8 cellular contexts compared by ENCODE assay signal in genomic region chr4:6986781-6987565, GRCh38. TPM values are rescaled to one million over a fixed set of nuclear protein-coding genes. Genes with fewer than 3 reads are reported as not detected.
A peak's percentile ranks its signal among the peaks of the same experiment; 100 is the strongest.
DNase-seq lines count a peak whose midpoint lies in the region; ATAC-seq and TF ChIP-seq lines count a peak whose summit lies in the region.

No MANE protein-coding gene starts in this region.

- in situ Hi-C loops in GM13976 (cut with MboI; ENCODE audit: low sequenced_read_pairs, unreplicated experiment), result loop anchor here (10.0 kb wide), 1 partner anchor 82 kb away; the partner anchor contains the start of gene TBC1D14

- H3K4me1 ChIP-seq in left ventricle myocardium inferior, result peaks cover 78% of the 10 kb centered on the region
- H3K4me1 ChIP-seq in prostate gland (replicated peaks), result peaks cover 15% of the 10 kb centered on the region

- TF ChIP-seq POLR2A in prostate gland (IDR thresholded peaks at IDR 0.05), result peak; percentile 68

- peaks cover 7% of the 10 kb centered on the region for H3K36me3 Mint-ChIP-seq in T-cell

- ATAC-seq in HG02798 (IDR thresholded peaks at IDR 0.05; ENCODE audit: poor library complexity, unreplicated experiment), result peak; percentile 87
- ATAC-seq in T-cell (replicated peaks in 1 of 4), result peak; percentile 91 to 96 (median 93)

- peaks cover 77 to 85% (median 81%) of the 10 kb centered on the region in 3 donors for H3K4me1 Mint-ChIP-seq in T-cell

- CTCF ChIA-PET in T-cell (lab: Charles Lee), result interaction anchor here (0.6 to 1.7 kb wide), 10 partner anchors 13 to 204 kb away, joined by 3 to 15 read pairs (median 4); partner anchors contain the start of genes GRPEL1 (in 1 of the 2) and TADA2B (in 1 of the 2)

- H3K27me3 Mint-ChIP-seq in T-cell, result no peaks in the 10 kb centered on the region

- WGBS in prostate gland, result under 1% methylated on average over 28 of the region's 78 CpGs

- DNase-seq in GM13976 (ENCODE audit: low spot score), result peak; percentile 99
- peak; percentile 93 for DNase-seq in NCI-H146 (lab: John Stamatoyannopoulos, UW)
- DNase-seq in T-cell, result peak; percentile 86 to 94 (median 91)
- peak; percentile 87 for DNase-seq in amniotic epithelial cell (ENCODE audit: low read depth)
- peak; percentile 95 for DNase-seq in left ventricle myocardium inferior
- peak; percentile 96 for DNase-seq in prostate gland (ENCODE audit: low spot score)
- DNase-seq in ureter (ENCODE audit: low spot score), result peak; percentile 95

- intact Hi-C loops in left ventricle myocardium inferior (cut with micrococcal nuclease), result loop anchor here (10.0 kb wide), 1 partner anchor 82 kb away; the partner anchor contains the start of gene TBC1D14
- intact Hi-C loops in prostate gland (cut with DNase I), result loop anchor here (2.0 to 10.0 kb wide), 5 partner anchors 55 to 272 kb away; partner anchors contain the start of genes BLOC1S4, GRPEL1, KIAA0232 and TADA2B

- TF ChIP-seq CTCF in GM13976 (IDR thresholded peaks at IDR 0.05; ENCODE audit: borderline replicate concordance, control extremely low read depth, extremely low read depth, insufficient read depth, missing control alignments) (peak; percentile 22), left ventricle myocardium inferior (IDR thresholded peaks at IDR 0.05; ENCODE audit: borderline replicate concordance) (no peak), prostate gland (IDR thresholded peaks at IDR 0.05) (peak in 1 of 4 experiments; percentile 28)

- no peaks in the 10 kb centered on the region for H3K36me3 ChIP-seq in left ventricle myocardium inferior
- no peaks in the 10 kb centered on the region for H3K36me3 ChIP-seq in prostate gland

- H3K27me3 ChIP-seq in left ventricle myocardium inferior (ENCODE audit: low read depth), result no peaks in the 10 kb centered on the region
- no peaks in the 10 kb centered on the region for H3K27me3 ChIP-seq in prostate gland (replicated peaks; ENCODE audit: insufficient read depth)

- no peaks in the 10 kb centered on the region for H3K9me3 ChIP-seq in left ventricle myocardium inferior (replicated peaks)
- no peaks in the 10 kb centered on the region for H3K9me3 ChIP-seq in prostate gland

- no peaks in the 10 kb centered on the region for H3K9me3 Mint-ChIP-seq in T-cell

- peak overlapping the region; percentile 97 for H3K27ac Mint-ChIP-seq in T-cell

- POLR2A ChIA-PET in T-cell (lab: Charles Lee), result interaction anchor here (0.5 to 1.8 kb wide), 7 partner anchors 45 to 118 kb away, joined by 3 to 11 read pairs (median 3); partner anchors contain the start of gene GRPEL1 (in 1 of the 2)

- H3K4me3 Mint-ChIP-seq in T-cell, result peak overlapping the region; percentile 94 to 97 (median 95)

- H3K4me3 ChIP-seq in left ventricle myocardium inferior (peak overlapping the region; percentile 96), prostate gland (peak overlapping the region; percentile 54 to 74)

- H3K27ac ChIP-seq in left ventricle myocardium inferior (replicated peaks), result peak overlapping the region; percentile 98
- peak overlapping the region; percentile 93 to 96 for H3K27ac ChIP-seq in prostate gland

RNA-seq across cellular contexts. Expression of gene TADA2B, which starts 56.2 kb away (rescaled TPM):
- 10 to 100 TPM; 36.6 to 44.8 (median 42.3) TPM for total RNA-seq in T-cell
- total RNA-seq in left ventricle myocardium inferior, result 33.7 TPM
- 10 to 100 TPM; 34.5 to 41.2 TPM for total RNA-seq in prostate gland
- 20.0 TPM for total RNA-seq in ureter

Comparison
In these comparisons a context has a peak if more than half of its experiments do, and no peak if none do; other contexts are left out.
1. Peak in every context shown above with its lines: DNase-seq, ATAC-seq, H3K4me3 ChIP-seq and H3K27ac ChIP-seq.